22 cellular contexts compared by ENCODE assay signal in genomic region chrX:17674611-17675010, GRCh38.
DNase-seq lines count a peak whose midpoint lies in the region; ATAC-seq, FAIRE-seq and TF ChIP-seq lines count a peak whose summit lies in the region.
"Had no signal": no experiment of that assay in that cellular context is flagged by ENCODE, and none has a peak within 500 bp of the region (broad histone marks: within the 10 kb centered on the region; RNA-seq: fewer than 3 reads in every experiment).

No MANE protein-coding gene starts in this region.

- ATAC-seq in A549, result peak in 1 of 2 experiments; percentile 56; a peak in 2 of 6 replicates
- ATAC-seq in GM18868 (IDR thresholded peaks at IDR 0.05; ENCODE audit: unreplicated experiment), result no peak
- ATAC-seq in natural killer cell treated with Interleukin-12 subunit alpha and Interleukin-12 subunit beta and Interleukin-15 and Interleukin-18, amount 100 ng/mL, for 72 hours, result no peak
- ATAC-seq: activated naive CD8-positive, alpha-beta T cell treated with anti-CD3 and anti-CD28 coated beads, Interleukin-2, amount 50 U/mL, for 24 hours; naive thymus-derived CD8-positive, alpha-beta T cell had no signal

- CTCF ChIA-PET in A549 (lab: Yijun Ruan, JAX), result no interaction called here

- peak overlapping the region; percentile 62 for H3K4me2 ChIP-seq in A549
- H3K4me2 ChIP-seq: PC-9 had no signal

- H3K27ac ChIP-seq in A549, result peak overlapping the region; percentile 50 to 76; a peak in 5 of 6 replicates
- H3K27ac ChIP-seq: PC-9, tibial artery had no signal

- peaks cover 29% of the 10 kb centered on the region for H3K4me1 ChIP-seq in A549
- H3K4me1 ChIP-seq: tibial artery had no signal

- POLR2A ChIA-PET in A549 (lab: Yijun Ruan, JAX), result no interaction called here

- no peak; a peak in 1 of 5 replicates for TF ChIP-seq RAD21 in A549 (conservative IDR thresholded peaks at IDR 0.05 in 1 of 2, IDR thresholded peaks at IDR 0.05 in 1 of 2)

- TF ChIP-seq POLR2A in A549 (IDR thresholded peaks at IDR 0.05; ENCODE audit: low read length), result no peak

- no peak for TF ChIP-seq CTCF in A549 (IDR thresholded peaks at IDR 0.05)
- no peak for TF ChIP-seq CTCF in fibroblast of pulmonary artery (IDR thresholded peaks at IDR 0.05; ENCODE audit: low read length, missing control alignments)

- FAIRE-seq in A549 (lab: Jason Lieb, UNC), result no peak
- FAIRE-seq: H54 had no signal

- peaks cover 0 to 5% of the 10 kb centered on the region in 2 donors for H3K27me3 Mint-ChIP-seq in natural killer cell treated with Interleukin-12 subunit alpha and Interleukin-12 subunit beta and Interleukin-15 and Interleukin-18, amount 100 ng/mL, for 72 hours
- H3K27me3 Mint-ChIP-seq: activated CD4-positive, alpha-beta T cell treated with anti-CD3 and anti-CD28 coated beads, Interleukin-2, amount 10 ng/mL, durations not matched to agents 24 days and 14 days; activated naive CD8-positive, alpha-beta T cell treated with anti-CD3 and anti-CD28 coated beads, Interleukin-2, amount 50 U/mL, for 24 hours; CD4-positive, alpha-beta T cell; naive thymus-derived CD8-positive, alpha-beta T cell; stimulated activated naive CD8-positive, alpha-beta T cell treated with anti-CD3 and anti-CD28 coated beads, Interleukin-15, Interleukin-2, amounts not matched to agents 100 ng/mL and 50 ng/mL, for 24 hours had no signal

- H3K36me3 Mint-ChIP-seq in natural killer cell treated with Interleukin-12 subunit alpha and Interleukin-12 subunit beta and Interleukin-15 and Interleukin-18, amount 100 ng/mL, for 72 hours, result no peaks in the 10 kb centered on the region

- H3K4me3 ChIP-seq in A549 (no peak overlapping the region), fibroblast of pulmonary artery (replicated peaks; ENCODE audit: low read depth, low read length) (no peak overlapping the region)
- H3K4me3 ChIP-seq: PC-9, tibial artery had no signal

- H3K9me3 Mint-ChIP-seq in natural killer cell treated with Interleukin-12 subunit alpha and Interleukin-12 subunit beta and Interleukin-15 and Interleukin-18, amount 100 ng/mL, for 72 hours, result peaks cover 6% of the 10 kb centered on the region
- H3K9me3 Mint-ChIP-seq: activated naive CD8-positive, alpha-beta T cell treated with anti-CD3 and anti-CD28 coated beads, Interleukin-2, amount 50 U/mL, for 24 hours; CD4-positive, alpha-beta T cell; stimulated activated naive CD8-positive, alpha-beta T cell treated with anti-CD3 and anti-CD28 coated beads, Interleukin-15, Interleukin-2, amounts not matched to agents 100 ng/mL and 50 ng/mL, for 24 hours had no signal

- H3K4me1 Mint-ChIP-seq in natural killer cell treated with Interleukin-12 subunit alpha and Interleukin-12 subunit beta and Interleukin-15 and Interleukin-18, amount 100 ng/mL, for 72 hours (ENCODE audit: low read depth in 2 of 2), result peaks cover 0 to 2% of the 10 kb centered on the region in 2 donors

- DNase-seq in A549 (ENCODE audit: low read depth in 1 of 2, low spot score in 1 of 2), result peak in 1 of 2 experiments; percentile 61
- DNase-seq in HT-29 (ENCODE audit: low spot score), result peak; percentile 52
- DNase-seq in SW480 (ENCODE audit: low spot score), result peak; percentile 21
- peak; percentile 43 for DNase-seq in fibroblast of pulmonary artery (ENCODE audit: low read depth)
- DNase-seq in cerebellar nuclear complex (lab: John Stamatoyannopoulos, UW), result no peak
- DNase-seq in medulla oblongata (ENCODE audit: extremely low spot score), result no peak
- DNase-seq in natural killer cell treated with Interleukin-12 subunit alpha and Interleukin-12 subunit beta and Interleukin-15 and Interleukin-18, amount 100 ng/mL, for 72 hours (ENCODE audit: low spot score), result no peak
- DNase-seq: activated CD4-positive, alpha-beta T cell treated with anti-CD3 and anti-CD28 coated beads, Interleukin-2, amount 10 ng/mL, durations not matched to agents 24 days and 14 days; activated CD8-positive, alpha-beta memory T cell treated with anti-CD3 and anti-CD28 coated beads, Interleukin-2, amount 50 U/mL, for 4 hours; activated effector memory CD4-positive, alpha-beta T cell treated with Interleukin-2 at 50 U/mL for 16 hours; activated naive CD8-positive, alpha-beta T cell treated with anti-CD3 and anti-CD28 coated beads, Interleukin-2, amount 50 U/mL, for 24 hours; CD4-positive, alpha-beta T cell; KG1; kidney; naive thymus-derived CD8-positive, alpha-beta T cell; PC-9; SIG-M5; stimulated activated CD4-positive, alpha-beta T cell treated with anti-CD3 and anti-CD28 coated beads, Interleukin-2, amount 100 ng/mL, for 48 hours had no signal

- H3K4me3 Mint-ChIP-seq in natural killer cell treated with Interleukin-12 subunit alpha and Interleukin-12 subunit beta and Interleukin-15 and Interleukin-18, amount 100 ng/mL, for 72 hours, result no peak overlapping the region
- H3K4me3 Mint-ChIP-seq: activated CD4-positive, alpha-beta T cell treated with anti-CD3 and anti-CD28 coated beads, Interleukin-2, amount 10 ng/mL, durations not matched to agents 24 days and 14 days; activated naive CD8-positive, alpha-beta T cell treated with anti-CD3 and anti-CD28 coated beads, Interleukin-2, amount 50 U/mL, for 24 hours; CD4-positive, alpha-beta T cell; naive thymus-derived CD8-positive, alpha-beta T cell; stimulated activated naive CD8-positive, alpha-beta T cell treated with anti-CD3 and anti-CD28 coated beads, Interleukin-15, Interleukin-2, amounts not matched to agents 100 ng/mL and 50 ng/mL, for 24 hours had no signal

- no peak overlapping the region for H3K27ac Mint-ChIP-seq in natural killer cell treated with Interleukin-12 subunit alpha and Interleukin-12 subunit beta and Interleukin-15 and Interleukin-18, amount 100 ng/mL, for 72 hours
- H3K27ac Mint-ChIP-seq: activated CD4-positive, alpha-beta T cell treated with anti-CD3 and anti-CD28 coated beads, Interleukin-2, amount 10 ng/mL, durations not matched to agents 24 days and 14 days; activated naive CD8-positive, alpha-beta T cell treated with anti-CD3 and anti-CD28 coated beads, Interleukin-2, amount 50 U/mL, for 24 hours; CD4-positive, alpha-beta T cell; naive thymus-derived CD8-positive, alpha-beta T cell; stimulated activated naive CD8-positive, alpha-beta T cell treated with anti-CD3 and anti-CD28 coated beads, Interleukin-15, Interleukin-2, amounts not matched to agents 100 ng/mL and 50 ng/mL, for 24 hours had no signal

- 31% methylated on average over 2 of the region's 2 CpGs for WGBS in A549 (ENCODE audit: missing lambda C conversion rate)

- peak in 1 of 2 experiments; percentile 63; a peak in 3 of 5 replicates for TF ChIP-seq EP300 in A549 (IDR thresholded peaks at IDR 0.05)

- H3K9me3 ChIP-seq in A549, result no peaks in the 10 kb centered on the region
- H3K9me3 ChIP-seq: tibial artery had no signal

TF ChIP-seq in A549, 52 proteins besides CTCF, POLR2A, EP300 and RAD21 (continues in another document):
- peak in 1 of 2 experiments; percentile 68; a peak in 2 of 4 replicates for TF ChIP-seq CEBPB (IDR thresholded peaks at IDR 0.05)
- TF ChIP-seq, protein P1, sequence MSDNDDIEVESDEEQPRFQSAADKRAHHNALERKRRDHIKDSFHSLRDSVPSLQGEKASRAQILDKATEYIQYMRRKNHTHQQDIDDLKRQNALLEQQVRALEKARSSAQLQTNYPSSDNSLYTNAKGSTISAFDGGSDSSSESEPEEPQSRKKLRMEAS (IDR thresholded peaks at IDR 0.05), result no peak
- TF ChIP-seq, protein P2, sequence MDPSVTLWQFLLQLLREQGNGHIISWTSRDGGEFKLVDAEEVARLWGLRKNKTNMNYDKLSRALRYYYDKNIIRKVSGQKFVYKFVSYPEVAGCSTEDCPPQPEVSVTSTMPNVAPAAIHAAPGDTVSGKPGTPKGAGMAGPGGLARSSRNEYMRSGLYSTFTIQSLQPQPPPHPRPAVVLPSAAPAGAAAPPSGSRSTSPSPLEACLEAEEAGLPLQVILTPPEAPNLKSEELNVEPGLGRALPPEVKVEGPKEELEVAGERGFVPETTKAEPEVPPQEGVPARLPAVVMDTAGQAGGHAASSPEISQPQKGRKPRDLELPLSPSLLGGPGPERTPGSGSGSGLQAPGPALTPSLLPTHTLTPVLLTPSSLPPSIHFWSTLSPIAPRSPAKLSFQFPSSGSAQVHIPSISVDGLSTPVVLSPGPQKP (IDR thresholded peaks at IDR 0.05; ENCODE audit: low read depth, low read length), result no peak
- no peak for TF ChIP-seq SMC3 (IDR thresholded peaks at IDR 0.05)
- no peak for TF ChIP-seq E2F6 (IDR thresholded peaks at IDR 0.05; ENCODE audit: borderline replicate concordance, low read depth)
- peak; percentile 44; the same call in 1 of the 2 replicates for TF ChIP-seq JUNB (IDR thresholded peaks at IDR 0.05)
- 0 out of 3 replicates have a peak, but pooled peaks have one; percentile 19 for TF ChIP-seq BCL3 (IDR thresholded peaks at IDR 0.05)
- TF ChIP-seq JUN (IDR thresholded peaks at IDR 0.05), result 0 out of 5 replicates have a peak, but pooled peaks of 1 of the 2 experiments have one; percentile 33
- TF ChIP-seq ESRRA (IDR thresholded peaks at IDR 0.05; ENCODE audit: borderline replicate concordance, low read length), result no peak

Comparison
In these comparisons a context has a peak if more than half of its experiments do, and no peak if none do; other contexts are left out.
1. DNase-seq: peak in HT-29 (single experiment), SW480 (single experiment) and fibroblast of pulmonary artery (single experiment); none in cerebellar nuclear complex (0 of 2), medulla oblongata (single experiment) and natural killer cell treated with Interleukin-12 subunit alpha and Interleukin-12 subunit beta and Interleukin-15 and Interleukin-18, amount 100 ng/mL, for 72 hours (single experiment).